ENCODE assay signal across 8 cellular contexts in genomic region chr3:107985496-107985895, GRCh38.
DNase-seq lines count a peak whose midpoint lies in the region; ATAC-seq and TF ChIP-seq lines count a peak whose summit lies in the region.
"Had no signal": no experiment of that assay in that cellular context is flagged by ENCODE, and none has a peak within 500 bp of the region (broad histone marks: within the 10 kb centered on the region; RNA-seq: fewer than 3 reads in every experiment).

No MANE protein-coding gene starts in this region.

- peak overlapping the region; percentile 36 for H3K27ac ChIP-seq in smooth muscle cell (ENCODE audit: low read depth)
- H3K27ac ChIP-seq: epithelial cell of prostate had no signal

- peaks cover 3% of the 10 kb centered on the region for H3F3A ChIP-seq in smooth muscle cell (ENCODE audit: low read depth)

- no peak overlapping the region for H3K9ac ChIP-seq in smooth muscle cell (ENCODE audit: low read depth)

- ATAC-seq in GM19025 (IDR thresholded peaks at IDR 0.05; ENCODE audit: low read depth, unreplicated experiment), result peak; percentile 94
- ATAC-seq in HG02870 (IDR thresholded peaks at IDR 0.05; ENCODE audit: unreplicated experiment), result peak; percentile 90
- peak; percentile 48 for ATAC-seq in T-helper 17 cell
- ATAC-seq in SK-N-SH treated with all-trans-retinoic acid at 6 μM for 48 hours, result no peak

- no peak for TF ChIP-seq CTCF in smooth muscle cell (IDR thresholded peaks at IDR 0.05; ENCODE audit: borderline replicate concordance, insufficient read depth, poor library complexity, severe bottlenecking)

- no peak overlapping the region for H3K4me3 ChIP-seq in smooth muscle cell

- peak overlapping the region; percentile 71 for H3K4me3 Mint-ChIP-seq in T-helper 17 cell

- H3K79me2 ChIP-seq in smooth muscle cell (ENCODE audit: low read depth), result no peaks in the 10 kb centered on the region

- no peaks in the 10 kb centered on the region for H3K27me3 ChIP-seq in smooth muscle cell (ENCODE audit: low read depth)

- peaks cover 8% of the 10 kb centered on the region for H3K4me1 ChIP-seq in smooth muscle cell (ENCODE audit: low read depth)

- no peaks in the 10 kb centered on the region for H3K36me3 ChIP-seq in smooth muscle cell (ENCODE audit: low read depth)

- peaks cover 40% of the 10 kb centered on the region for H3K4me1 Mint-ChIP-seq in T-helper 17 cell

- H3K9me3 ChIP-seq in T-helper 17 cell (ENCODE audit: control insufficient read depth, low read length, poor library complexity, severe bottlenecking), result no peaks in the 10 kb centered on the region
- no peaks in the 10 kb centered on the region for H3K9me3 ChIP-seq in smooth muscle cell (replicated peaks; ENCODE audit: low read depth)

- 45% methylated on average over 4 of the region's 4 CpGs for WGBS in smooth muscle cell (ENCODE audit: low lambda C conversion rate)

- no peaks in the 10 kb centered on the region for H3K27me3 Mint-ChIP-seq in T-helper 17 cell

- no peaks in the 10 kb centered on the region for H3K36me3 Mint-ChIP-seq in T-helper 17 cell (ENCODE audit: low read depth)

- DNase-seq in T-helper 17 cell (no peak), smooth muscle cell (lab: John Stamatoyannopoulos, UW; ENCODE audit: unreplicated experiment) (no peak), mucosa of gallbladder (ENCODE audit: low spot score) (no peak)
- DNase-seq in stimulated activated naive CD4-positive, alpha-beta T cell treated with Interleukin-2 at 50 U/mL for 16 hours (lab: John Stamatoyannopoulos, UW), result no peak

- no peaks in the 10 kb centered on the region for H4K20me1 ChIP-seq in smooth muscle cell (ENCODE audit: low read depth)

- H3K4me2 ChIP-seq in smooth muscle cell, result no peak overlapping the region

- H2AFZ ChIP-seq in smooth muscle cell (ENCODE audit: low read depth), result no peak overlapping the region

- H3K27ac Mint-ChIP-seq in T-helper 17 cell, result peak overlapping the region; percentile 89

TF ChIP-seq in SK-N-SH treated with all-trans-retinoic acid at 6 μM for 48 hours, 23 proteins besides CTCF, POLR2A, EP300 and RAD21:
- TF ChIP-seq ARNTL (CRISPR knock-in tag; IDR thresholded peaks at IDR 0.05; ENCODE audit: borderline replicate concordance, low read depth), result no peak
- no peak for TF ChIP-seq ZFP30 (CRISPR knock-in tag; IDR thresholded peaks at IDR 0.05)
- no peak for TF ChIP-seq GLIS3 (CRISPR knock-in tag; IDR thresholded peaks at IDR 0.05)
- no peak for TF ChIP-seq CSDC2 (CRISPR knock-in tag; IDR thresholded peaks at IDR 0.05)
- TF ChIP-seq PATZ1 (CRISPR knock-in tag; IDR thresholded peaks at IDR 0.05; ENCODE audit: borderline replicate concordance), result no peak
- no peak for TF ChIP-seq ESRRG (CRISPR knock-in tag; IDR thresholded peaks at IDR 0.05)
- no peak for TF ChIP-seq ZNF8 (CRISPR knock-in tag; IDR thresholded peaks at IDR 0.05)
- TF ChIP-seq SNAI2 (CRISPR knock-in tag; IDR thresholded peaks at IDR 0.05), result no peak
- TF ChIP-seq OSR1 (CRISPR knock-in tag; IDR thresholded peaks at IDR 0.05), result no peak
- no peak for TF ChIP-seq CSRNP3 (CRISPR knock-in tag; IDR thresholded peaks at IDR 0.05)
- no peak for TF ChIP-seq RARB (CRISPR knock-in tag; IDR thresholded peaks at IDR 0.05)
- TF ChIP-seq BACH2 (CRISPR knock-in tag; IDR thresholded peaks at IDR 0.05; ENCODE audit: borderline replicate concordance), result no peak
- no peak for TF ChIP-seq POU6F1 (CRISPR knock-in tag; IDR thresholded peaks at IDR 0.05; ENCODE audit: borderline replicate concordance, low read depth)
- TF ChIP-seq ZFP3 (CRISPR knock-in tag; IDR thresholded peaks at IDR 0.05), result no peak
- no peak for TF ChIP-seq TOX (CRISPR knock-in tag; IDR thresholded peaks at IDR 0.05; ENCODE audit: borderline replicate concordance)
- TF ChIP-seq TCF4 (CRISPR knock-in tag; IDR thresholded peaks at IDR 0.05; ENCODE audit: borderline replicate concordance), result no peak
- TF ChIP-seq ZC3H10 (CRISPR knock-in tag; IDR thresholded peaks at IDR 0.05), result no peak
- no peak for TF ChIP-seq ZNF565 (CRISPR knock-in tag; conservative IDR thresholded peaks at IDR 0.05; ENCODE audit: low read depth)
- no peak for TF ChIP-seq ZNF70 (CRISPR knock-in tag; IDR thresholded peaks at IDR 0.05)
